1 cellular context compared by ENCODE assay signal in the genomic region with DNA sequence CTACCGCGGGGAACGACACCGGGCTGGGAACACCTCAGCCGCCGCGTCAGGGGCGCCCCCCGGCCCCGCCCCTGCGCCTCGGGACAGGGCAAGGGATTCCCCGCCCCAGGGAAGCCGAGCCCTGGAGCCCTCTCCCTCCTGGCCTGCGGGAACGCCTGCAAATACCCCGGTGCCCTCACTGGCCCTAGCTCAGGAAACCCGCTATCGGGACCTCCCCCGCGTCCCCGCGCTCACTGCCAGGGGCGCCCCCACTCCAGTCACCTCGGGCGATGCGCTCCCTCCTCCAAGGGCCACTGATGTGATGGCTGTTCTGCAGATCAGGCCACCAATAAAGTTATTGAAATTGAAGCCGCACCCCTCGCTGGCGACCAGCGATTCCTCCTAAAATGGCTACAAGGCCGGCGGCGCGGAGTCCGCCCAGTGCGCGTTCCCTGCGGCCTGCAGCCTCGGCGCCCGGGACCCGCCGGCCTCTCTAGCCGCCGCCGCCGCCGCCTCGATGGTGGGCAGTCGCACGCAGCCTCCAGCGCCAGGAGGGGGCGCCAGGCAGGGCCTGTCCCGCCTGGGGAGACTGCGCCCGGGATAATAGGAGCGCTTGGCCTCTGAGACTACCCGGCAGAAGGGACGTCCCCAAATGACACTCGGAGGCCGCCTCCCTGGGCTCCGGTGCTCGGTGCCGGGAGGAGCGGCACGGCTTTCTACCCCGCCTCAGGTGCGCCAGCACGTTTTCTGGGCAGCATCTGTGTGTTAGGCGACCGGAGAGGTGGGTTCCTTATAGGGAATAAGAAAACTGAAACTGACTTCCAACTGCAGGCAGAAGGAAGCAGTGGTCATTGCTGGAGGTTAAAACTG.
TF ChIP-seq lines count a peak whose summit lies in the region.

A gene with protein sequence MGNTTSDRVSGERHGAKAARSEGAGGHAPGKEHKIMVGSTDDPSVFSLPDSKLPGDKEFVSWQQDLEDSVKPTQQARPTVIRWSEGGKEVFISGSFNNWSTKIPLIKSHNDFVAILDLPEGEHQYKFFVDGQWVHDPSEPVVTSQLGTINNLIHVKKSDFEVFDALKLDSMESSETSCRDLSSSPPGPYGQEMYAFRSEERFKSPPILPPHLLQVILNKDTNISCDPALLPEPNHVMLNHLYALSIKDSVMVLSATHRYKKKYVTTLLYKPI (minus strand): TSS at position 303 of the 849 bp plus-strand sequence. CDS start 326 bp downstream, outside the sequence.

TF ChIP-seq in K562, 482 proteins besides CTCF, POLR2A, EP300 and RAD21 (continued from another document and continues in another):
- TF ChIP-seq, protein P1, sequence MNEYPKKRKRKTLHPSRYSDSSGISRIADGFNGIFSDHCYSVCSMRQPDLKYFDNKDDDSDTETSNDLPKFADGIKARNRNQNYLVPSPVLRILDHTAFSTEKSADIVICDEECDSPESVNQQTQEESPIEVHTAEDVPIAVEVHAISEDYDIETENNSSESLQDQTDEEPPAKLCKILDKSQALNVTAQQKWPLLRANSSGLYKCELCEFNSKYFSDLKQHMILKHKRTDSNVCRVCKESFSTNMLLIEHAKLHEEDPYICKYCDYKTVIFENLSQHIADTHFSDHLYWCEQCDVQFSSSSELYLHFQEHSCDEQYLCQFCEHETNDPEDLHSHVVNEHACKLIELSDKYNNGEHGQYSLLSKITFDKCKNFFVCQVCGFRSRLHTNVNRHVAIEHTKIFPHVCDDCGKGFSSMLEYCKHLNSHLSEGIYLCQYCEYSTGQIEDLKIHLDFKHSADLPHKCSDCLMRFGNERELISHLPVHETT (CRISPR knock-in tag; conservative IDR thresholded peaks at IDR 0.05 in 1 of 2, IDR thresholded peaks at IDR 0.05 in 1 of 2): peak in 1 of 2 experiments; percentile 96; a peak in 2 of 4 replicates
- TF ChIP-seq, protein P2, sequence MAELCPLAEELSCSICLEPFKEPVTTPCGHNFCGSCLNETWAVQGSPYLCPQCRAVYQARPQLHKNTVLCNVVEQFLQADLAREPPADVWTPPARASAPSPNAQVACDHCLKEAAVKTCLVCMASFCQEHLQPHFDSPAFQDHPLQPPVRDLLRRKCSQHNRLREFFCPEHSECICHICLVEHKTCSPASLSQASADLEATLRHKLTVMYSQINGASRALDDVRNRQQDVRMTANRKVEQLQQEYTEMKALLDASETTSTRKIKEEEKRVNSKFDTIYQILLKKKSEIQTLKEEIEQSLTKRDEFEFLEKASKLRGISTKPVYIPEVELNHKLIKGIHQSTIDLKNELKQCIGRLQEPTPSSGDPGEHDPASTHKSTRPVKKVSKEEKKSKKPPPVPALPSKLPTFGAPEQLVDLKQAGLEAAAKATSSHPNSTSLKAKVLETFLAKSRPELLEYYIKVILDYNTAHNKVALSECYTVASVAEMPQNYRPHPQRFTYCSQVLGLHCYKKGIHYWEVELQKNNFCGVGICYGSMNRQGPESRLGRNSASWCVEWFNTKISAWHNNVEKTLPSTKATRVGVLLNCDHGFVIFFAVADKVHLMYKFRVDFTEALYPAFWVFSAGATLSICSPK (IDR thresholded peaks at IDR 0.05; ENCODE audit: borderline replicate concordance): no peak
- TF ChIP-seq CTBP1 (IDR thresholded peaks at IDR 0.05; ENCODE audit: borderline replicate concordance) (peak; percentile 98), TAF7 (tag; IDR thresholded peaks at IDR 0.05) (peak; percentile 68), GABPB1 (CRISPR knock-in tag; IDR thresholded peaks at IDR 0.05) (peak; percentile 52; the same call in 1 of the 2 replicates), CHD4 (IDR thresholded peaks at IDR 0.05; ENCODE audit: insufficient read depth, insufficient replicate concordance, low read depth, low read length, poor library complexity, severe bottlenecking) (no peak), SMARCB1 (IDR thresholded peaks at IDR 0.05; ENCODE audit: insufficient read length, low read depth) (peak; percentile 13), ZEB2 (IDR thresholded peaks at IDR 0.05) (peak; percentile 62), MTA3 (IDR thresholded peaks at IDR 0.05; ENCODE audit: borderline replicate concordance) (peak; percentile 89; the same call in 1 of the 2 replicates), CBFB (CRISPR knock-in tag; IDR thresholded peaks at IDR 0.05) (0 out of 2 replicates have a peak, but pooled peaks have one; percentile 12), ZNF253 (CRISPR knock-in tag; conservative IDR thresholded peaks at IDR 0.05) (no peak), ATF7 (IDR thresholded peaks at IDR 0.05) (peak; percentile 97), RBFOX2 (IDR thresholded peaks at IDR 0.05; ENCODE audit: low read depth, low read length) (peak; percentile 94), ZNF311 (CRISPR knock-in tag; IDR thresholded peaks at IDR 0.05) (0 out of 2 replicates have a peak, but pooled peaks have one; percentile 12), MYNN (IDR thresholded peaks at IDR 0.05) (no peak), MYNN (CRISPR knock-in tag; IDR thresholded peaks at IDR 0.05) (no peak), RBM22 (IDR thresholded peaks at IDR 0.05; ENCODE audit: low read depth, low read length, poor library complexity, severe bottlenecking) (peak; percentile 21), RUNX1 (IDR thresholded peaks at IDR 0.05; ENCODE audit: low read depth) (no peak), NFATC3 (IDR thresholded peaks at IDR 0.05) (no peak), CHD2 (IDR thresholded peaks at IDR 0.05; ENCODE audit: low read depth, low read length) (0 out of 2 replicates have a peak, but pooled peaks have one; percentile 2), GABPA (tag; conservative IDR thresholded peaks at IDR 0.05; ENCODE audit: low read depth) (peak; percentile 56; the same call in 1 of the 2 replicates), ZNF263 (CRISPR knock-in tag; IDR thresholded peaks at IDR 0.05; ENCODE audit: borderline replicate concordance) (peak; percentile 80), SMAD4 (CRISPR knock-in tag; conservative IDR thresholded peaks at IDR 0.05) (peak; percentile 100), NRF1 (conservative IDR thresholded peaks at IDR 0.05 in 1 of 2, IDR thresholded peaks at IDR 0.05 in 1 of 2) (peak; percentile 82 to 84), KDM1A (IDR thresholded peaks at IDR 0.05) (peak in 1 of 2 experiments; percentile 48; a peak in 1 of 4 replicates)
- TF ChIP-seq, protein P3, sequence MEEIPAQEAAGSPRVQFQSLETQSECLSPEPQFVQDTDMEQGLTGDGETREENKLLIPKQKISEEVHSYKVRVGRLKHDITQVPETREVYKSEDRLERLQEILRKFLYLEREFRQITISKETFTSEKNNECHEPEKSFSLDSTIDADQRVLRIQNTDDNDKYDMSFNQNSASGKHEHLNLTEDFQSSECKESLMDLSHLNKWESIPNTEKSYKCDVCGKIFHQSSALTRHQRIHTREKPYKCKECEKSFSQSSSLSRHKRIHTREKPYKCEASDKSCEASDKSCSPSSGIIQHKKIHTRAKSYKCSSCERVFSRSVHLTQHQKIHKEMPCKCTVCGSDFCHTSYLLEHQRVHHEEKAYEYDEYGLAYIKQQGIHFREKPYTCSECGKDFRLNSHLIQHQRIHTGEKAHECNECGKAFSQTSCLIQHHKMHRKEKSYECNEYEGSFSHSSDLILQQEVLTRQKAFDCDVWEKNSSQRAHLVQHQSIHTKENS (CRISPR knock-in tag; IDR thresholded peaks at IDR 0.05): no peak
- TF ChIP-seq, protein P4, sequence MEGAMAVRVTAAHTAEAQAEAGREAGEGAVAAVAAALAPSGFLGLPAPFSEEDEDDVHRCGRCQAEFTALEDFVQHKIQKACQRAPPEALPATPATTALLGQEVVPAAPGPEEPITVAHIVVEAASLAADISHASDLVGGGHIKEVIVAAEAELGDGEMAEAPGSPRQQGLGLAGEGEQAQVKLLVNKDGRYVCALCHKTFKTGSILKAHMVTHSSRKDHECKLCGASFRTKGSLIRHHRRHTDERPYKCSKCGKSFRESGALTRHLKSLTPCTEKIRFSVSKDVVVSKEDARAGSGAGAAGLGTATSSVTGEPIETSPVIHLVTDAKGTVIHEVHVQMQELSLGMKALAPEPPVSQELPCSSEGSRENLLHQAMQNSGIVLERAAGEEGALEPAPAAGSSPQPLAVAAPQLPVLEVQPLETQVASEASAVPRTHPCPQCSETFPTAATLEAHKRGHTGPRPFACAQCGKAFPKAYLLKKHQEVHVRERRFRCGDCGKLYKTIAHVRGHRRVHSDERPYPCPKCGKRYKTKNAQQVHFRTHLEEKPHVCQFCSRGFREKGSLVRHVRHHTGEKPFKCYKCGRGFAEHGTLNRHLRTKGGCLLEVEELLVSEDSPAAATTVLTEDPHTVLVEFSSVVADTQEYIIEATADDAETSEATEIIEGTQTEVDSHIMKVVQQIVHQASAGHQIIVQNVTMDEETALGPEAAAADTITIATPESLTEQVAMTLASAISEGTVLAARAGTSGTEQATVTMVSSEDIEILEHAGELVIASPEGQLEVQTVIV (CRISPR knock-in tag; IDR thresholded peaks at IDR 0.05; ENCODE audit: borderline replicate concordance): no peak
- TF ChIP-seq, protein P5, sequence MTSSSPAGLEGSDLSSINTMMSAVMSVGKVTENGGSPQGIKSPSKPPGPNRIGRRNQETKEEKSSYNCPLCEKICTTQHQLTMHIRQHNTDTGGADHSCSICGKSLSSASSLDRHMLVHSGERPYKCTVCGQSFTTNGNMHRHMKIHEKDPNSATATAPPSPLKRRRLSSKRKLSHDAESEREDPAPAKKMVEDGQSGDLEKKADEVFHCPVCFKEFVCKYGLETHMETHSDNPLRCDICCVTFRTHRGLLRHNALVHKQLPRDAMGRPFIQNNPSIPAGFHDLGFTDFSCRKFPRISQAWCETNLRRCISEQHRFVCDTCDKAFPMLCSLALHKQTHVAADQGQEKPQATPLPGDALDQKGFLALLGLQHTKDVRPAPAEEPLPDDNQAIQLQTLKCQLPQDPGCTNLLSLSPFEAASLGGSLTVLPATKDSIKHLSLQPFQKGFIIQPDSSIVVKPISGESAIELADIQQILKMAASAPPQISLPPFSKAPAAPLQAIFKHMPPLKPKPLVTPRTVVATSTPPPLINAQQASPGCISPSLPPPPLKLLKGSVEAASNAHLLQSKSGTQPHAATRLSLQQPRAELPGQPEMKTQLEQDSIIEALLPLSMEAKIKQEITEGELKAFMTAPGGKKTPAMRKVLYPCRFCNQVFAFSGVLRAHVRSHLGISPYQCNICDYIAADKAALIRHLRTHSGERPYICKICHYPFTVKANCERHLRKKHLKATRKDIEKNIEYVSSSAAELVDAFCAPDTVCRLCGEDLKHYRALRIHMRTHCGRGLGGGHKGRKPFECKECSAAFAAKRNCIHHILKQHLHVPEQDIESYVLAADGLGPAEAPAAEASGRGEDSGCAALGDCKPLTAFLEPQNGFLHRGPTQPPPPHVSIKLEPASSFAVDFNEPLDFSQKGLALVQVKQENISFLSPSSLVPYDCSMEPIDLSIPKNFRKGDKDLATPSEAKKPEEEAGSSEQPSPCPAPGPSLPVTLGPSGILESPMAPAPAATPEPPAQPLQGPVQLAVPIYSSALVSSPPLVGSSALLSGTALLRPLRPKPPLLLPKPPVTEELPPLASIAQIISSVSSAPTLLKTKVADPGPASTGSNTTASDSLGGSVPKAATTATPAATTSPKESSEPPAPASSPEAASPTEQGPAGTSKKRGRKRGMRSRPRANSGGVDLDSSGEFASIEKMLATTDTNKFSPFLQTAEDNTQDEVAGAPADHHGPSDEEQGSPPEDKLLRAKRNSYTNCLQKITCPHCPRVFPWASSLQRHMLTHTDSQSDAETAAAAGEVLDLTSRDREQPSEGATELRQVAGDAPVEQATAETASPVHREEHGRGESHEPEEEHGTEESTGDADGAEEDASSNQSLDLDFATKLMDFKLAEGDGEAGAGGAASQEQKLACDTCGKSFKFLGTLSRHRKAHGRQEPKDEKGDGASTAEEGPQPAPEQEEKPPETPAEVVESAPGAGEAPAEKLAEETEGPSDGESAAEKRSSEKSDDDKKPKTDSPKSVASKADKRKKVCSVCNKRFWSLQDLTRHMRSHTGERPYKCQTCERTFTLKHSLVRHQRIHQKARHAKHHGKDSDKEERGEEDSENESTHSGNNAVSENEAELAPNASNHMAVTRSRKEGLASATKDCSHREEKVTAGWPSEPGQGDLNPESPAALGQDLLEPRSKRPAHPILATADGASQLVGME (CRISPR knock-in tag; IDR thresholded peaks at IDR 0.05): peak; percentile 83; the same call in 1 of the 2 replicates
- TF ChIP-seq, protein P6, sequence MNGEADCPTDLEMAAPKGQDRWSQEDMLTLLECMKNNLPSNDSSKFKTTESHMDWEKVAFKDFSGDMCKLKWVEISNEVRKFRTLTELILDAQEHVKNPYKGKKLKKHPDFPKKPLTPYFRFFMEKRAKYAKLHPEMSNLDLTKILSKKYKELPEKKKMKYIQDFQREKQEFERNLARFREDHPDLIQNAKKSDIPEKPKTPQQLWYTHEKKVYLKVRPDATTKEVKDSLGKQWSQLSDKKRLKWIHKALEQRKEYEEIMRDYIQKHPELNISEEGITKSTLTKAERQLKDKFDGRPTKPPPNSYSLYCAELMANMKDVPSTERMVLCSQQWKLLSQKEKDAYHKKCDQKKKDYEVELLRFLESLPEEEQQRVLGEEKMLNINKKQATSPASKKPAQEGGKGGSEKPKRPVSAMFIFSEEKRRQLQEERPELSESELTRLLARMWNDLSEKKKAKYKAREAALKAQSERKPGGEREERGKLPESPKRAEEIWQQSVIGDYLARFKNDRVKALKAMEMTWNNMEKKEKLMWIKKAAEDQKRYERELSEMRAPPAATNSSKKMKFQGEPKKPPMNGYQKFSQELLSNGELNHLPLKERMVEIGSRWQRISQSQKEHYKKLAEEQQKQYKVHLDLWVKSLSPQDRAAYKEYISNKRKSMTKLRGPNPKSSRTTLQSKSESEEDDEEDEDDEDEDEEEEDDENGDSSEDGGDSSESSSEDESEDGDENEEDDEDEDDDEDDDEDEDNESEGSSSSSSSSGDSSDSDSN (IDR thresholded peaks at IDR 0.05; ENCODE audit: borderline replicate concordance in 1 of 2, low read depth in 2 of 2, low read length in 2 of 2): peak in 1 of 2 experiments; percentile 87; a peak in 3 of 4 replicates
- TF ChIP-seq, protein P7, sequence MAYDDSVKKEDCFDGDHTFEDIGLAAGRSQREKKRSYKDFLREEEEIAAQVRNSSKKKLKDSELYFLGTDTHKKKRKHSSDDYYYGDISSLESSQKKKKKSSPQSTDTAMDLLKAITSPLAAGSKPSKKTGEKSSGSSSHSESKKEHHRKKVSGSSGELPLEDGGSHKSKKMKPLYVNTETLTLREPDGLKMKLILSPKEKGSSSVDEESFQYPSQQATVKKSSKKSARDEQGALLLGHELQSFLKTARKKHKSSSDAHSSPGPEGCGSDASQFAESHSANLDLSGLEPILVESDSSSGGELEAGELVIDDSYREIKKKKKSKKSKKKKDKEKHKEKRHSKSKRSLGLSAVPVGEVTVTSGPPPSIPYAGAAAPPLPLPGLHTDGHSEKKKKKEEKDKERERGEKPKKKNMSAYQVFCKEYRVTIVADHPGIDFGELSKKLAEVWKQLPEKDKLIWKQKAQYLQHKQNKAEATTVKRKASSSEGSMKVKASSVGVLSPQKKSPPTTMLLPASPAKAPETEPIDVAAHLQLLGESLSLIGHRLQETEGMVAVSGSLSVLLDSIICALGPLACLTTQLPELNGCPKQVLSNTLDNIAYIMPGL (CRISPR knock-in tag; IDR thresholded peaks at IDR 0.05): peak; percentile 67; the same call in 1 of the 2 replicates
- TF ChIP-seq, protein P8, sequence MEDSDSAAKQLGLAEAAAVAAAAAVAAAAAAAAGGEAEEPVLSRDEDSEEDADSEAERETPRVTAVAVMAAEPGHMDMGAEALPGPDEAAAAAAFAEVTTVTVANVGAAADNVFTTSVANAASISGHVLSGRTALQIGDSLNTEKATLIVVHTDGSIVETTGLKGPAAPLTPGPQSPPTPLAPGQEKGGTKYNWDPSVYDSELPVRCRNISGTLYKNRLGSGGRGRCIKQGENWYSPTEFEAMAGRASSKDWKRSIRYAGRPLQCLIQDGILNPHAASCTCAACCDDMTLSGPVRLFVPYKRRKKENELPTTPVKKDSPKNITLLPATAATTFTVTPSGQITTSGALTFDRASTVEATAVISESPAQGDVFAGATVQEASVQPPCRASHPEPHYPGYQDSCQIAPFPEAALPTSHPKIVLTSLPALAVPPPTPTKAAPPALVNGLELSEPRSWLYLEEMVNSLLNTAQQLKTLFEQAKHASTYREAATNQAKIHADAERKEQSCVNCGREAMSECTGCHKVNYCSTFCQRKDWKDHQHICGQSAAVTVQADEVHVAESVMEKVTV (CRISPR knock-in tag; IDR thresholded peaks at IDR 0.05): peak; percentile 90
